In the genomic region with DNA sequence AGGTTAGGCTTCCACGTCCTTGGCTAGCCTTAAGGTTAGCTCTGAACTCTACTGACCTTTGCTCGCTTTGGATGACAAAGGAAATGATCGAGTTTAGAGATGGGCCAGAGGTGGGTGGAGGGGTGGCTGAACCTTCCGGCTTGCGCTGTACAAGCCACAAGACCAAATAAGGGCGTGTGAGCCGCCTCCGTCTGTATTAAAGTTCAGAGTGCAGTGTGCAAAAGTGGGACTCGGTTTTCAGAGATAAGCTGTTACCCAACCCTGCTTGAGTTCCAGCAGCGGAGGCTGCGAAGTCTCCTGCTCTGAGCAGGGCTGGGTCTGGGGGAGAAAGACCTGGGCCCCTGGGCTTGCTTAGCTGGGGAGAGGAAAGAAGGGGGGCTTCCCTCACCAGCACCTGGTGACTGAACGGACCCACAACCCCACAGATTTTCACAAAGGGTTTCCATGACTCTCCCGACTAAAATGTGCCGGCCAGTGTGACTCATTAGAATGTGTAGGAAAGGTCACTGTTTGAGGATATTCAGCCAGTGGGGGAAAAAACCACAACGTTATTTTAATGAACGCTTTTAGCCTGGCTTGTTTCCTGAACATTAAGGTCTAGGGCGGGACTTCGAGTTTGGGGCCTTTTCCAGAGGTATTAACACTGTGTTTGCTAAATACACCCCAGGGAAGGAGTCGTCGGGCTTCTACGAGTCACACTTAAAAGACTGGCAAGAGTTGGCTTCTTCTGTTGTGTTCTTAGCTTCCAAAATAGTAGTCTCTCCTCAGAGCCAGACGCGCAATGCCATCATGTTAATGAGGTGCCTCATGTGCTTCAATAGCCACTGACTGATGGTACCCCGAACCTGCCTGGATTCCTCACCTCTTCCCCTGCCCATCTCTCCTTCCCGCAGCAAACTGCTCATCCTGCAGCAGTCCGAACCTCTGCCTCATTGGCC, we compare ENCODE assay signal across 8 cellular contexts.
A peak's percentile ranks its signal among the peaks of the same experiment; 100 is the strongest.
DNase-seq lines count a peak whose midpoint lies in the region; ATAC-seq and TF ChIP-seq lines count a peak whose summit lies in the region.

No MANE protein-coding gene starts in this region.

- peak overlapping the region; percentile 5 to 33 for H3K4me3 ChIP-seq in gastroesophageal sphincter
- peak overlapping the region; percentile 23 for H3K4me3 ChIP-seq in thymus (ENCODE audit: low read length)

- TF ChIP-seq CTCF in gastroesophageal sphincter (IDR thresholded peaks at IDR 0.05) (peak in 1 of 4 experiments; percentile 30), osteocyte (IDR thresholded peaks at IDR 0.05) (no peak)

- peak overlapping the region; percentile 46 for H3K4me3 Mint-ChIP-seq in osteocyte (ENCODE audit: unreplicated experiment)

- H3K27me3 ChIP-seq in gastroesophageal sphincter (no peaks in the 10 kb centered on the region), thymus (ENCODE audit: control insufficient read depth, insufficient read depth) (no peaks in the 10 kb centered on the region)

- H3K27ac ChIP-seq in gastroesophageal sphincter (peak overlapping the region; percentile 80 to 96 (median 92)), thymus (ENCODE audit: low read depth) (peak overlapping the region; percentile 96)

- H3K9me3 Mint-ChIP-seq in osteocyte (ENCODE audit: unreplicated experiment), result no peaks in the 10 kb centered on the region

- peak in 1 of 2 donors; percentile 32 for TF ChIP-seq POLR2A in gastroesophageal sphincter (IDR thresholded peaks at IDR 0.05)

- no peak for TF ChIP-seq EP300 in gastroesophageal sphincter (IDR thresholded peaks at IDR 0.05)

- H3K36me3 ChIP-seq in gastroesophageal sphincter, result no peaks in the 10 kb centered on the region
- H3K36me3 ChIP-seq in thymus (ENCODE audit: control insufficient read depth, insufficient read depth), result no peaks in the 10 kb centered on the region

- H3K4me1 ChIP-seq in gastroesophageal sphincter (peaks cover 4 to 43% (median 29%) of the 10 kb centered on the region in 3 donors), thymus (ENCODE audit: control insufficient read depth, insufficient read depth, low read length) (peaks cover 18% of the 10 kb centered on the region)

- no peaks in the 10 kb centered on the region for H3K27me3 Mint-ChIP-seq in osteocyte (ENCODE audit: unreplicated experiment)

- WGBS in gastroesophageal sphincter (ENCODE audit: low coverage in 1 of 2), 2 donors, result 15% methylated on average over 14 to 17 of the region's 26 CpGs
- WGBS in thymus, result 23% methylated on average over 26 of the region's 26 CpGs

- DNase-seq in NCI-H526 (lab: John Stamatoyannopoulos, UW), result peak; percentile 28 to 62
- no peak for DNase-seq in NCI-H526 treated with DMSO at 0.1 percent for 48 hours (lab: John Stamatoyannopoulos, UW)
- peak; percentile 96 for DNase-seq in RKO (ENCODE audit: low spot score)
- DNase-seq in activated effector memory CD4-positive, alpha-beta T cell treated with Interleukin-2 at 50 U/mL for 16 hours, result peak; percentile 64
- no peak for DNase-seq in osteocyte (ENCODE audit: extremely low spot score, unreplicated experiment)

- H3K9me3 ChIP-seq in gastroesophageal sphincter (no peaks in the 10 kb centered on the region), thymus (ENCODE audit: control insufficient read depth) (no peaks in the 10 kb centered on the region)

- peak overlapping the region; percentile 97 for H3K27ac Mint-ChIP-seq in osteocyte (ENCODE audit: unreplicated experiment)

- ATAC-seq in HG03064 (IDR thresholded peaks at IDR 0.05; ENCODE audit: low read depth, unreplicated experiment), result peak; percentile 70
- peak; percentile 93 for ATAC-seq in gastroesophageal sphincter

- peaks cover 2% of the 10 kb centered on the region for H3K36me3 Mint-ChIP-seq in osteocyte (ENCODE audit: unreplicated experiment)

- H3K4me1 Mint-ChIP-seq in osteocyte (ENCODE audit: unreplicated experiment), result peaks cover 50% of the 10 kb centered on the region

Comparison
In these comparisons a context has a peak if more than half of its experiments do, and no peak if none do; other contexts are left out.
1. DNase-seq: peak in NCI-H526 (2 of 2), RKO (single experiment) and activated effector memory CD4-positive, alpha-beta T cell treated with Interleukin-2 at 50 U/mL for 16 hours (single experiment); none in NCI-H526 treated with DMSO at 0.1 percent for 48 hours (single experiment) and osteocyte (single experiment).